In genomic region chr1:153961421-153961820, GRCh38 we compare ENCODE assay signal across 10 cellular contexts. TPM values are rescaled to one million over a fixed set of nuclear protein-coding genes. Genes with fewer than 3 reads are reported as not detected.
A peak's percentile ranks its signal among the peaks of the same experiment; 100 is the strongest.
DNase-seq lines count a peak whose midpoint lies in the region; ATAC-seq and TF ChIP-seq lines count a peak whose summit lies in the region.
"Had no signal": no experiment of that assay in that cellular context is flagged by ENCODE, and none has a peak within 500 bp of the region (broad histone marks: within the 10 kb centered on the region; RNA-seq: fewer than 3 reads in every experiment).

No MANE protein-coding gene starts in this region.

- H3K4me3 ChIP-seq in HAP-1: peak overlapping the region; percentile 61
- H3K4me3 ChIP-seq in skin epidermis: peak overlapping the region in 3 of 7 experiments; percentile 60 to 66 (median 66)

- H3K27me3 ChIP-seq in HAP-1 (ENCODE audit: low read depth) (no peaks in the 10 kb centered on the region), foreskin keratinocyte (no peaks in the 10 kb centered on the region)

- TF ChIP-seq CTCF in VCaP (conservative IDR thresholded peaks at IDR 0.05) (no peak), foreskin keratinocyte (conservative IDR thresholded peaks at IDR 0.05) (no peak)

- H3K27ac ChIP-seq in VCaP (peak overlapping the region; percentile 99; the same call in 1 of the 2 replicates), foreskin keratinocyte (peak overlapping the region; percentile 38), skin epidermis (peak overlapping the region in 17 of 21 experiments; percentile 14 to 98 (median 95))
- H3K27ac ChIP-seq: HL-60 had no signal

- in situ Hi-C loops in HAP-1 (cut with MboI; ENCODE audit: low sequenced_read_pairs): no loop called here

- H3K9me3 ChIP-seq in HAP-1: no peaks in the 10 kb centered on the region

- H3K36me3 ChIP-seq in HAP-1 (replicated peaks): peaks cover 30% of the 10 kb centered on the region

- H3K4me1 ChIP-seq in HAP-1: peaks cover 34% of the 10 kb centered on the region
- H3K4me1 ChIP-seq in foreskin keratinocyte: peaks cover 17% of the 10 kb centered on the region

- DNase-seq in HAP-1 (ENCODE audit: low spot score in 2 of 2) (no peak), foreskin keratinocyte (no peak), NCI-H1417 (lab: John Stamatoyannopoulos, UW) (no peak), putamen (ENCODE audit: low spot score) (no peak)
- no peak for DNase-seq in stimulated activated CD4-positive, alpha-beta T cell treated with anti-CD3 and anti-CD28 coated beads, Interleukin-4, amount 100 ng/mL, for 24 hours
- DNase-seq: kidney glomerular epithelial cell had no signal

- no peak for ATAC-seq in foreskin keratinocyte
- ATAC-seq in GM21526 (IDR thresholded peaks at IDR 0.05; ENCODE audit: low FRiP score, unreplicated experiment): no peak

RNA-seq across cellular contexts. Expression of gene SLC39A1, which starts 1.9 kb away (rescaled TPM):
- total RNA-seq in foreskin keratinocyte: 101 and 118 TPM in 2 replicates
- polyA plus RNA-seq in foreskin keratinocyte: 97.2 and 122 TPM in 2 replicates

RNA-seq across cellular contexts. Expression of gene CRTC2, which starts 3.0 kb away (rescaled TPM):
- 15.1 and 16.9 TPM in 2 replicates for total RNA-seq in foreskin keratinocyte
- polyA plus RNA-seq in foreskin keratinocyte: 26.8 and 29.4 TPM in 2 replicates

RNA-seq across cellular contexts. Expression of gene CREB3L4, which starts 6.3 kb away (rescaled TPM):
- total RNA-seq in foreskin keratinocyte: 9.8 and 11.5 TPM in 2 replicates
- 9.3 and 9.8 TPM in 2 replicates for polyA plus RNA-seq in foreskin keratinocyte

RNA-seq across cellular contexts. Expression of gene DENND4B, which starts 14.9 kb away (rescaled TPM):
- total RNA-seq in foreskin keratinocyte: 21.2 and 21.8 TPM in 2 replicates
- polyA plus RNA-seq in foreskin keratinocyte: 13.7 and 15.6 TPM in 2 replicates

RNA-seq across cellular contexts. Expression of gene JTB, which starts 16.1 kb away (rescaled TPM):
- 103 and 107 TPM in 2 replicates for total RNA-seq in foreskin keratinocyte
- polyA plus RNA-seq in foreskin keratinocyte: 133 and 138 TPM in 2 replicates

Comparison
In these comparisons a context has a peak if more than half of its experiments do, and no peak if none do; other contexts are left out.
1. H3K27ac ChIP-seq: peak in every context shown above with its lines; median percentile 99 in VCaP; 95 in skin epidermis; 38 in foreskin keratinocyte.